ENCODE assay signal across 20 cellular contexts in the genomic region with DNA sequence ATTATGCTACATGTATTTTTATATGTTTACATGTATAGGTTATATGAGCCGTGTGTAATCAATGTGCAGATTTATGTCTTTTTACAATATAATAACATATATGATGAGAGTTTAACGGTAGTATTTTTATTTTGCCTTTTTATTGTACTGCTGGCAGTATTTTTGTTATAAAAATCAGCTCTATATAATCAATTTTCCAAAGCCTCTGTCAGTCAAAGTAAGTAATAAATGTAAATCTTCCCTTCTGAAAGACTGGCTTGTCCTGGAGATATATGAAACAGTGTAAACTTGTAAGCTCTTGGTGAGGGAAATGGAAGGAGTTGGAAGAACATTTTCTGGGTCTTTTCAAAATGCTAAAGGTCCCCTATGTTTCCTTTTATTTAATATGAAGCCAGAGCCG.
DNase-seq lines count a peak whose midpoint lies in the region; ATAC-seq, FAIRE-seq and TF ChIP-seq lines count a peak whose summit lies in the region.
"Had no signal": no experiment of that assay in that cellular context is flagged by ENCODE, and none has a peak within 500 bp of the region (broad histone marks: within the 10 kb centered on the region; RNA-seq: fewer than 3 reads in every experiment).

No MANE protein-coding gene starts in this region.

- peaks cover 54% of the 10 kb centered on the region for H3K4me1 Mint-ChIP-seq in glutamatergic neuron (ENCODE audit: low read depth, unreplicated experiment)

- TF ChIP-seq RAD21 in A549 (conservative IDR thresholded peaks at IDR 0.05 in 1 of 2, IDR thresholded peaks at IDR 0.05 in 1 of 2) = no peak

- CTCF ChIA-PET in A549 (lab: Yijun Ruan, JAX) (no interaction called here), HEK293T (lab: Yijun Ruan, JAX) (no interaction called here)

- WGBS in A549 (ENCODE audit: missing lambda C conversion rate) = 66% methylated on average over 3 of the region's 3 CpGs

- no peaks in the 10 kb centered on the region for H3K4me1 ChIP-seq in A549
- H3K4me1 ChIP-seq: Caco-2 had no signal

- TF ChIP-seq CTCF in A549 (IDR thresholded peaks at IDR 0.05) = no peak
- TF ChIP-seq CTCF in glutamatergic neuron (IDR thresholded peaks at IDR 0.05; ENCODE audit: partially characterized antibody, unreplicated experiment) = no peak

- no peak overlapping the region for H3K4me3 Mint-ChIP-seq in glutamatergic neuron (ENCODE audit: unreplicated experiment)
- H3K4me3 Mint-ChIP-seq: B cell; CD4-positive, alpha-beta T cell; CD8-positive, alpha-beta T cell had no signal

- TF ChIP-seq POLR2A in A549 (IDR thresholded peaks at IDR 0.05; ENCODE audit: low read length) = no peak

- H3K36me3 Mint-ChIP-seq in glutamatergic neuron (ENCODE audit: unreplicated experiment) = no peaks in the 10 kb centered on the region

- H3K27ac Mint-ChIP-seq in glutamatergic neuron (ENCODE audit: unreplicated experiment) = peak overlapping the region; percentile 55
- H3K27ac Mint-ChIP-seq: B cell; CD4-positive, alpha-beta T cell; CD8-positive, alpha-beta T cell had no signal

- H3K27ac ChIP-seq in A549 = no peak overlapping the region
- H3K27ac ChIP-seq: C4-2B had no signal

- no peak for DNase-seq in A549 (ENCODE audit: low read depth in 1 of 2, low spot score in 1 of 2)
- DNase-seq in HEK293T (ENCODE audit: extremely low spot score) = no peak
- no peak for DNase-seq in glutamatergic neuron
- DNase-seq in left lobe of liver (ENCODE audit: low spot score) = no peak
- no peak for DNase-seq in H4 (ENCODE audit: low spot score)
- DNase-seq: 8988T; AML-193; Caco-2; Calu3; CD4-positive, alpha-beta T cell; CD8-positive, alpha-beta T cell; DMS79 treated with DMSO at 0.1 percent for 48 hours; GF-D8 had no signal

- POLR2A ChIA-PET in A549 (lab: Yijun Ruan, JAX) (no interaction called here), HEK293T (lab: Yijun Ruan, JAX) (no interaction called here)

- no peak overlapping the region for H3K4me3 ChIP-seq in A549
- H3K4me3 ChIP-seq: BLaER1 treated with 17β-estradiol and CSF1 and Interleukin-3, amounts not matched to agents 10 nM and 100 nM had no signal

- no peak for ATAC-seq in A549
- ATAC-seq in left lobe of liver = no peak
- ATAC-seq: CD8-positive, alpha-beta T cell had no signal

- FAIRE-seq in A549 (lab: Jason Lieb, UNC) = peak; percentile 39
- FAIRE-seq: A204.1, D721Med, GM12891, GM19239 had no signal

- H3K27me3 Mint-ChIP-seq in glutamatergic neuron (ENCODE audit: unreplicated experiment) = no peaks in the 10 kb centered on the region
- H3K27me3 Mint-ChIP-seq: B cell; CD4-positive, alpha-beta T cell had no signal

- no peak for TF ChIP-seq EP300 in A549 (IDR thresholded peaks at IDR 0.05)

- peaks cover 8% of the 10 kb centered on the region for H3K9me3 Mint-ChIP-seq in glutamatergic neuron (ENCODE audit: unreplicated experiment)
- H3K9me3 Mint-ChIP-seq: CD4-positive, alpha-beta T cell; CD8-positive, alpha-beta T cell had no signal

- no peaks in the 10 kb centered on the region for H3K9me3 ChIP-seq in A549
- H3K9me3 ChIP-seq: Caco-2 had no signal

- no peak overlapping the region for H3K4me2 ChIP-seq in A549
- H3K4me2 ChIP-seq: BLaER1 treated with 17β-estradiol and CSF1 and Interleukin-3, amounts not matched to agents 10 nM and 100 nM had no signal

TF ChIP-seq in A549, 52 proteins besides CTCF, POLR2A, EP300 and RAD21 (continues in another document):
- TF ChIP-seq ZNF302 (CRISPR knock-in tag; IDR thresholded peaks at IDR 0.05) (no peak), SMC3 (IDR thresholded peaks at IDR 0.05) (no peak), FOSB (CRISPR knock-in tag; IDR thresholded peaks at IDR 0.05) (no peak), NPAS2 (CRISPR knock-in tag; IDR thresholded peaks at IDR 0.05; ENCODE audit: borderline replicate concordance) (no peak)
- TF ChIP-seq, protein P1, sequence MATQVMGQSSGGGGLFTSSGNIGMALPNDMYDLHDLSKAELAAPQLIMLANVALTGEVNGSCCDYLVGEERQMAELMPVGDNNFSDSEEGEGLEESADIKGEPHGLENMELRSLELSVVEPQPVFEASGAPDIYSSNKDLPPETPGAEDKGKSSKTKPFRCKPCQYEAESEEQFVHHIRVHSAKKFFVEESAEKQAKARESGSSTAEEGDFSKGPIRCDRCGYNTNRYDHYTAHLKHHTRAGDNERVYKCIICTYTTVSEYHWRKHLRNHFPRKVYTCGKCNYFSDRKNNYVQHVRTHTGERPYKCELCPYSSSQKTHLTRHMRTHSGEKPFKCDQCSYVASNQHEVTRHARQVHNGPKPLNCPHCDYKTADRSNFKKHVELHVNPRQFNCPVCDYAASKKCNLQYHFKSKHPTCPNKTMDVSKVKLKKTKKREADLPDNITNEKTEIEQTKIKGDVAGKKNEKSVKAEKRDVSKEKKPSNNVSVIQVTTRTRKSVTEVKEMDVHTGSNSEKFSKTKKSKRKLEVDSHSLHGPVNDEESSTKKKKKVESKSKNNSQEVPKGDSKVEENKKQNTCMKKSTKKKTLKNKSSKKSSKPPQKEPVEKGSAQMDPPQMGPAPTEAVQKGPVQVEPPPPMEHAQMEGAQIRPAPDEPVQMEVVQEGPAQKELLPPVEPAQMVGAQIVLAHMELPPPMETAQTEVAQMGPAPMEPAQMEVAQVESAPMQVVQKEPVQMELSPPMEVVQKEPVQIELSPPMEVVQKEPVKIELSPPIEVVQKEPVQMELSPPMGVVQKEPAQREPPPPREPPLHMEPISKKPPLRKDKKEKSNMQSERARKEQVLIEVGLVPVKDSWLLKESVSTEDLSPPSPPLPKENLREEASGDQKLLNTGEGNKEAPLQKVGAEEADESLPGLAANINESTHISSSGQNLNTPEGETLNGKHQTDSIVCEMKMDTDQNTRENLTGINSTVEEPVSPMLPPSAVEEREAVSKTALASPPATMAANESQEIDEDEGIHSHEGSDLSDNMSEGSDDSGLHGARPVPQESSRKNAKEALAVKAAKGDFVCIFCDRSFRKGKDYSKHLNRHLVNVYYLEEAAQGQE (IDR thresholded peaks at IDR 0.05) = no peak
- TF ChIP-seq, protein P2, sequence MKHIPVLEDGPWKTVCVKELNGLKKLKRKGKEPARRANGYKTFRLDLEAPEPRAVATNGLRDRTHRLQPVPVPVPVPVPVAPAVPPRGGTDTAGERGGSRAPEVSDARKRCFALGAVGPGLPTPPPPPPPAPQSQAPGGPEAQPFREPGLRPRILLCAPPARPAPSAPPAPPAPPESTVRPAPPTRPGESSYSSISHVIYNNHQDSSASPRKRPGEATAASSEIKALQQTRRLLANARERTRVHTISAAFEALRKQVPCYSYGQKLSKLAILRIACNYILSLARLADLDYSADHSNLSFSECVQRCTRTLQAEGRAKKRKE (CRISPR knock-in tag; IDR thresholded peaks at IDR 0.05; ENCODE audit: low read depth) = no peak

TF ChIP-seq in HEK293T, 16 proteins besides CTCF, POLR2A, EP300 and RAD21:
- no peak for TF ChIP-seq ARNT (IDR thresholded peaks at IDR 0.05)
- TF ChIP-seq, protein P3, sequence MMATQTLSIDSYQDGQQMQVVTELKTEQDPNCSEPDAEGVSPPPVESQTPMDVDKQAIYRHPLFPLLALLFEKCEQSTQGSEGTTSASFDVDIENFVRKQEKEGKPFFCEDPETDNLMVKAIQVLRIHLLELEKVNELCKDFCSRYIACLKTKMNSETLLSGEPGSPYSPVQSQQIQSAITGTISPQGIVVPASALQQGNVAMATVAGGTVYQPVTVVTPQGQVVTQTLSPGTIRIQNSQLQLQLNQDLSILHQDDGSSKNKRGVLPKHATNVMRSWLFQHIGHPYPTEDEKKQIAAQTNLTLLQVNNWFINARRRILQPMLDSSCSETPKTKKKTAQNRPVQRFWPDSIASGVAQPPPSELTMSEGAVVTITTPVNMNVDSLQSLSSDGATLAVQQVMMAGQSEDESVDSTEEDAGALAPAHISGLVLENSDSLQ (IDR thresholded peaks at IDR 0.05) = peak; percentile 92
- no peak for TF ChIP-seq CTBP1 (IDR thresholded peaks at IDR 0.05; ENCODE audit: borderline replicate concordance)
